8 cellular contexts compared by ENCODE assay signal in genomic region chr6:43070028-43070632, GRCh38. TPM values are rescaled to one million over a fixed set of nuclear protein-coding genes. Genes with fewer than 3 reads are reported as not detected.
DNase-seq lines count a peak whose midpoint lies in the region; ATAC-seq, FAIRE-seq and TF ChIP-seq lines count a peak whose summit lies in the region.

No MANE protein-coding gene starts in this region.

- H3K9ac ChIP-seq in adipocyte (ENCODE audit: low read length): no peak overlapping the region

- peak; percentile 65 for TF ChIP-seq CTCF in kidney epithelial cell (IDR thresholded peaks at IDR 0.05; ENCODE audit: insufficient read depth, low read length, poor library complexity, severe bottlenecking)

- ATAC-seq in HG02759 (IDR thresholded peaks at IDR 0.05; ENCODE audit: unreplicated experiment): no peak
- no peak for ATAC-seq in HG02840 (IDR thresholded peaks at IDR 0.05; ENCODE audit: low FRiP score, unreplicated experiment)
- no peak for ATAC-seq in HG02678 (IDR thresholded peaks at IDR 0.05; ENCODE audit: unreplicated experiment)

- no peak overlapping the region for H3K4me3 ChIP-seq in adipocyte (ENCODE audit: low read length)
- H3K4me3 ChIP-seq in kidney epithelial cell (ENCODE audit: low read depth, low read length): no peak overlapping the region

- DNase-seq in AG08396 (ENCODE audit: low spot score) (peak; percentile 80), NCI-H1694 treated with DMSO at 0.1 percent for 48 hours (lab: John Stamatoyannopoulos, UW) (peak; percentile 57), adipocyte (ENCODE audit: low read depth) (peak; percentile 85), kidney epithelial cell (ENCODE audit: low read depth) (no peak)

- H3K27me3 ChIP-seq in adipocyte (replicated peaks; ENCODE audit: control insufficient read depth, insufficient read depth, low read length) (no peaks in the 10 kb centered on the region), kidney epithelial cell (ENCODE audit: control insufficient read depth, insufficient read depth, low read length) (no peaks in the 10 kb centered on the region)

- H3K36me3 ChIP-seq in adipocyte (ENCODE audit: control insufficient read depth, insufficient read depth, low read length, severe bottlenecking) (peaks cover 24% of the 10 kb centered on the region), kidney epithelial cell (ENCODE audit: control insufficient read depth, insufficient read depth, low read length) (peaks cover 1% of the 10 kb centered on the region)

- H3K4me1 ChIP-seq in adipocyte (ENCODE audit: control insufficient read depth, insufficient read depth, low read length): no peaks in the 10 kb centered on the region

- no peaks in the 10 kb centered on the region for H3K9me3 ChIP-seq in adipocyte (ENCODE audit: control insufficient read depth, low read length)

- peak; percentile 97 for FAIRE-seq in G401.6 (lab: Jason Lieb, UNC)

RNA-seq across cellular contexts. Expression of gene PTK7, which starts 6.0 kb away (rescaled TPM):
- 169 and 170 TPM in 2 replicates for total RNA-seq in kidney epithelial cell

RNA-seq across cellular contexts. Expression of gene KLC4, which starts 10.7 kb away (rescaled TPM):
- total RNA-seq in kidney epithelial cell: 18.1 and 21.6 TPM in 2 replicates

RNA-seq across cellular contexts. Expression of gene MRPL2, which starts 10.9 kb away (rescaled TPM):
- total RNA-seq in kidney epithelial cell: 38.6 and 43.7 TPM in 2 replicates

RNA-seq across cellular contexts. Expression of gene CUL7, which starts 16.5 kb away (rescaled TPM):
- 28.1 and 32.3 TPM in 2 replicates for total RNA-seq in kidney epithelial cell

RNA-seq across cellular contexts. Expression of gene RRP36, which starts 48.7 kb away (rescaled TPM):
- total RNA-seq in kidney epithelial cell: 125 and 126 TPM in 2 replicates
